ENCODE assay signal across 31 cellular contexts in genomic region chr9:103152473-103152872, GRCh38.
A peak's percentile ranks its signal among the peaks of the same experiment; 100 is the strongest.
DNase-seq lines count a peak whose midpoint lies in the region; ATAC-seq, FAIRE-seq and TF ChIP-seq lines count a peak whose summit lies in the region.
"Had no signal": no experiment of that assay in that cellular context is flagged by ENCODE, and none has a peak within 500 bp of the region (broad histone marks: within the 10 kb centered on the region; RNA-seq: fewer than 3 reads in every experiment).

No MANE protein-coding gene starts in this region.

- no peak overlapping the region for H3K4me2 ChIP-seq in OCI-LY7 (ENCODE audit: low read length)

- no peaks in the 10 kb centered on the region for H3K9me2 ChIP-seq in OCI-LY7 (ENCODE audit: insufficient read depth, low read length)

- H3K79me2 ChIP-seq in OCI-LY7 (ENCODE audit: insufficient read depth, low read depth, low read length) = no peaks in the 10 kb centered on the region

- intact Hi-C loops in OCI-LY7 (cut with micrococcal nuclease; ENCODE audit: unreplicated experiment) = no loop called here

- peak; percentile 6 for FAIRE-seq in D721Med (lab: Jason Lieb, UNC)

- H4K20me1 ChIP-seq in OCI-LY7 (ENCODE audit: insufficient read depth, low read length) = no peaks in the 10 kb centered on the region

- DNase-seq in D721Med (ENCODE audit: insufficient read length, low spot score) (no peak), HT-29 (ENCODE audit: low spot score) (peak; percentile 9), OCI-LY7 (ENCODE audit: low spot score) (no peak), epithelial cell of esophagus (ENCODE audit: low read depth) (peak; percentile 1), cerebellar nuclear complex (lab: John Stamatoyannopoulos, UW) (no peak), medulla oblongata (ENCODE audit: extremely low spot score) (no peak)
- DNase-seq: activated CD4-positive, CD25-positive, alpha-beta regulatory T cell treated with anti-CD3 and anti-CD28 coated beads, Interleukin-2, amount 50 U/mL, for 72 hours; activated CD8-positive, alpha-beta T cell treated with anti-CD3 and anti-CD28 coated beads for 36 hours; activated effector memory CD4-positive, alpha-beta T cell treated with anti-CD3 and anti-CD28 coated beads, Interleukin-2, amount 50 U/mL, for 16 hours; activated naive CD8-positive, alpha-beta T cell treated with anti-CD3 and anti-CD28 coated beads for 36 hours; aorta; C1 segment of cervical spinal cord; Caco-2; central memory CD4-positive, alpha-beta T cell; dermis blood vessel endothelial cell; hippocampal formation; Karpas-422; NCI-H187 treated with DMSO at 0.1 percent for 48 hours; NCI-H345; Peyer's patch; SIG-M5; stimulated activated CD4-positive, alpha-beta T cell treated with anti-CD3 and anti-CD28 coated beads, Interleukin-4, amount 100 ng/mL, for 24 hours; T-helper 1 cell; upper lobe of right lung had no signal

- TF ChIP-seq CTCF in D721Med (IDR thresholded peaks at IDR 0.05; ENCODE audit: insufficient read depth, missing control alignments) (no peak), OCI-LY7 (conservative IDR thresholded peaks at IDR 0.05; ENCODE audit: low read length) (0 out of 2 replicates have a peak, but pooled peaks have one; percentile 16), epithelial cell of esophagus (IDR thresholded peaks at IDR 0.05; ENCODE audit: insufficient read depth, low read depth, low read length, missing control alignments) (no peak)

- no peaks in the 10 kb centered on the region for H3K36me3 ChIP-seq in OCI-LY7 (ENCODE audit: insufficient read depth, low read length)
- H3K36me3 ChIP-seq: gastroesophageal sphincter, Peyer's patch, prostate gland, suprapubic skin, upper lobe of right lung had no signal

- no peak overlapping the region for H3K27ac ChIP-seq in OCI-LY7 (ENCODE audit: low read depth, low read length, poor library complexity, severe bottlenecking)
- H3K27ac ChIP-seq: gastroesophageal sphincter, HL-60, Peyer's patch, prostate gland, suprapubic skin, upper lobe of right lung had no signal

- no TSS peak for BruUV-seq in OCI-LY7 (replicated peaks; lab: Mats Ljungman, UMichigan)

- no peaks in the 10 kb centered on the region for H3K4me1 ChIP-seq in OCI-LY7 (ENCODE audit: insufficient read depth, low read length, poor library complexity, severe bottlenecking)
- H3K4me1 ChIP-seq: Caco-2, gastroesophageal sphincter, Peyer's patch, prostate gland, suprapubic skin, upper lobe of right lung had no signal

- no peaks in the 10 kb centered on the region for H3K9me3 ChIP-seq in OCI-LY7 (ENCODE audit: low read length)
- H3K9me3 ChIP-seq: Caco-2, prostate gland, suprapubic skin, upper lobe of right lung had no signal

- no peak overlapping the region for H2AFZ ChIP-seq in OCI-LY7 (ENCODE audit: low read length)

- CTCF ChIA-PET in OCI-LY7 (lab: Charles Lee; ENCODE audit: unreplicated experiment) = no interaction called here

- H3K4me3 ChIP-seq in OCI-LY7 (ENCODE audit: low read depth, low read length, poor library complexity, severe bottlenecking) (no peak overlapping the region), epithelial cell of esophagus (ENCODE audit: low read length) (no peak overlapping the region)
- H3K4me3 ChIP-seq: gastroesophageal sphincter, Peyer's patch, prostate gland, suprapubic skin, upper lobe of right lung had no signal

- ATAC-seq in HG02884 (IDR thresholded peaks at IDR 0.05; ENCODE audit: unreplicated experiment) = no peak
- ATAC-seq: activated CD8-positive, alpha-beta T cell treated with anti-CD3 and anti-CD28 coated beads for 36 hours; gastroesophageal sphincter; sciatic nerve; stimulated activated effector memory CD8-positive, alpha-beta T cell treated with anti-CD3 and anti-CD28 coated beads, Interleukin-12 subunit alpha, Interleukin-12 subunit beta, amount 100 ng/mL, for 72 hours; upper lobe of right lung had no signal

- POLR2A ChIA-PET in OCI-LY7 (lab: Charles Lee) = interaction anchor here (1.3 to 2.0 kb wide), 2 partner anchors 9 to 11 kb away, joined by 3 to 6 read pairs; no protein-coding TSS in a partner anchor

Comparison
In these comparisons a context has a peak if more than half of its experiments do, and no peak if none do; other contexts are left out.
1. DNase-seq: peak in HT-29 (single experiment) and epithelial cell of esophagus (single experiment); none in D721Med (single experiment), OCI-LY7 (single experiment), cerebellar nuclear complex (0 of 2) and medulla oblongata (single experiment).